1 cellular context compared by ENCODE assay signal in genomic region chr19:36114763-36115452, GRCh38.
TF ChIP-seq lines count a peak whose summit lies in the region.

Gene POLR2I (minus strand): TSS chr19:36114875. CDS start chr19:36114856, 19 bp downstream.

TF ChIP-seq in HepG2, 621 proteins besides CTCF, POLR2A, EP300 and RAD21 (continued from another document and continues in another):
- TF ChIP-seq ZBTB8A (CRISPR knock-in tag; IDR thresholded peaks at IDR 0.05; ENCODE audit: borderline replicate concordance, low read depth), result peak; percentile 97
- peak; percentile 84; the same call in 1 of the 2 replicates for TF ChIP-seq ZNF790 (CRISPR knock-in tag; IDR thresholded peaks at IDR 0.05; ENCODE audit: borderline replicate concordance)
- TF ChIP-seq STAT5B (CRISPR knock-in tag; IDR thresholded peaks at IDR 0.05), result 0 out of 2 replicates have a peak, but pooled peaks have one; percentile 93
- TF ChIP-seq STAT6 (CRISPR knock-in tag; IDR thresholded peaks at IDR 0.05; ENCODE audit: borderline replicate concordance), result no peak
- TF ChIP-seq PAXIP1 (CRISPR knock-in tag; conservative IDR thresholded peaks at IDR 0.05), result peak; percentile 22
- TF ChIP-seq MIER2 (CRISPR knock-in tag; IDR thresholded peaks at IDR 0.05), result peak; percentile 66; the same call in 1 of the 2 replicates
- peak; percentile 52; the same call in 1 of the 2 replicates for TF ChIP-seq HNF1B (CRISPR knock-in tag; IDR thresholded peaks at IDR 0.05)
- TF ChIP-seq HOXA7 (CRISPR knock-in tag; IDR thresholded peaks at IDR 0.05), result no peak
- peak; percentile 86 for TF ChIP-seq MED13 (CRISPR knock-in tag; IDR thresholded peaks at IDR 0.05)
- TF ChIP-seq ZNF543 (CRISPR knock-in tag; IDR thresholded peaks at IDR 0.05), result peak; percentile 76; the same call in 1 of the 2 replicates
- TF ChIP-seq ATRX (CRISPR knock-in tag; IDR thresholded peaks at IDR 0.05; ENCODE audit: borderline replicate concordance), result no peak
- no peak for TF ChIP-seq ZBTB49 (CRISPR knock-in tag; IDR thresholded peaks at IDR 0.05; ENCODE audit: borderline replicate concordance)
- TF ChIP-seq ATF2 (CRISPR knock-in tag; IDR thresholded peaks at IDR 0.05), result peak; percentile 52; the same call in 1 of the 2 replicates
- peak; percentile 73; the same call in 1 of the 2 replicates for TF ChIP-seq CCDC6 (CRISPR knock-in tag; IDR thresholded peaks at IDR 0.05)
- TF ChIP-seq E2F2 (CRISPR knock-in tag; IDR thresholded peaks at IDR 0.05; ENCODE audit: borderline replicate concordance), result no peak
- TF ChIP-seq ZNF3 (CRISPR knock-in tag; IDR thresholded peaks at IDR 0.05), result no peak
- TF ChIP-seq KAT7 (CRISPR knock-in tag; IDR thresholded peaks at IDR 0.05; ENCODE audit: borderline replicate concordance), result 0 out of 2 replicates have a peak, but pooled peaks have one; percentile 37
- TF ChIP-seq NCOA2 (CRISPR knock-in tag; IDR thresholded peaks at IDR 0.05), result peak; percentile 70
- peak; percentile 51; the same call in 1 of the 2 replicates for TF ChIP-seq ZNF124 (CRISPR knock-in tag; IDR thresholded peaks at IDR 0.05)
- TF ChIP-seq ZNF713 (CRISPR knock-in tag; IDR thresholded peaks at IDR 0.05), result no peak
- TF ChIP-seq GTF2F1 (IDR thresholded peaks at IDR 0.05; ENCODE audit: low read length), result no peak
- 0 out of 2 replicates have a peak, but pooled peaks have one; percentile 60 for TF ChIP-seq KDM4B (CRISPR knock-in tag; IDR thresholded peaks at IDR 0.05)
- no peak for TF ChIP-seq HHEX (CRISPR knock-in tag; IDR thresholded peaks at IDR 0.05)
- TF ChIP-seq RAD51 (IDR thresholded peaks at IDR 0.05; ENCODE audit: borderline replicate concordance), result no peak
- TF ChIP-seq ZNF687 (CRISPR knock-in tag; IDR thresholded peaks at IDR 0.05), result peak; percentile 99
- no peak; the same call in 1 of the 2 replicates for TF ChIP-seq ZNF816 (CRISPR knock-in tag; IDR thresholded peaks at IDR 0.05; ENCODE audit: borderline replicate concordance)
- TF ChIP-seq TAF15 (IDR thresholded peaks at IDR 0.05; ENCODE audit: low read depth, low read length, poor library complexity, severe bottlenecking), result no peak
- TF ChIP-seq TEF (CRISPR knock-in tag; IDR thresholded peaks at IDR 0.05), result peak; percentile 82
- peak; percentile 98 for TF ChIP-seq DMAP1 (CRISPR knock-in tag; IDR thresholded peaks at IDR 0.05)
- no peak for TF ChIP-seq NPAS2 (CRISPR knock-in tag; IDR thresholded peaks at IDR 0.05; ENCODE audit: borderline replicate concordance)
- TF ChIP-seq PPARG (CRISPR knock-in tag; conservative IDR thresholded peaks at IDR 0.05), result peak; percentile 69
- peak; percentile 88 for TF ChIP-seq ZNF724P (CRISPR knock-in tag; IDR thresholded peaks at IDR 0.05; ENCODE audit: borderline replicate concordance)
- peak; percentile 55 for TF ChIP-seq ZNF629 (CRISPR knock-in tag; conservative IDR thresholded peaks at IDR 0.05)
- TF ChIP-seq ZNF7 (CRISPR knock-in tag; IDR thresholded peaks at IDR 0.05), result peak; percentile 15; the same call in 1 of the 2 replicates
- TF ChIP-seq MLX (CRISPR knock-in tag; IDR thresholded peaks at IDR 0.05), result peak; percentile 40; the same call in 1 of the 2 replicates
- peak; percentile 91; the same call in 1 of the 2 replicates for TF ChIP-seq ZNF784 (CRISPR knock-in tag; IDR thresholded peaks at IDR 0.05; ENCODE audit: borderline replicate concordance)
- no peak for TF ChIP-seq FOXK2 (IDR thresholded peaks at IDR 0.05)
- peak; percentile 65 for TF ChIP-seq AGO2 (optimal IDR thresholded peaks at IDR 0.05; ENCODE audit: low read depth, low read length)
- TF ChIP-seq ZMAT3 (CRISPR knock-in tag; conservative IDR thresholded peaks at IDR 0.05), result peak; percentile 96
